ENCODE assay signal across 23 cellular contexts in genomic region chr4:67668315-67668714, GRCh38.
"Had no signal": no experiment of that assay in that cellular context is flagged by ENCODE, and none has a peak within 500 bp of the region (broad histone marks: within the 10 kb centered on the region; RNA-seq: fewer than 3 reads in every experiment).

No MANE protein-coding gene starts in this region.

- DNase-seq: Kasumi-1, MM.1S, NCI-H1092 treated with DMSO at 0.1 percent for 48 hours, NCI-H1436, NCI-H187, NCI-H2029, NCI-H2081 treated with DMSO at 0.1 percent for 48 hours, NCI-H2171, NCI-H446, NCI-H510A, NCI-H524 treated with DMSO at 0.1 percent for 48 hours, NCI-H69, NCI-H774, PC-3, SHP77, SK-N-SH, SW 1271, T-cell had no signal

- H3K9ac ChIP-seq: KMS-11, SK-N-SH had no signal

- H3K4me3 Mint-ChIP-seq: T-cell had no signal

- H3K9me3 ChIP-seq: SK-N-SH had no signal

- H3K27ac ChIP-seq: HL-60, KMS-11, RWPE1 had no signal

- ATAC-seq: Panc1, PC-3, T-cell had no signal

- H3K27me3 Mint-ChIP-seq: T-cell had no signal

- FAIRE-seq: HTR-8/SVneo had no signal

- H3K27ac Mint-ChIP-seq: T-cell had no signal

- H3K4me1 Mint-ChIP-seq: T-cell had no signal

- H3K9me3 Mint-ChIP-seq: T-cell had no signal

- H3K4me2 ChIP-seq: KMS-11, SK-N-SH had no signal
